Comparison of ENCODE assay signal across 1 cellular context in the genomic region with DNA sequence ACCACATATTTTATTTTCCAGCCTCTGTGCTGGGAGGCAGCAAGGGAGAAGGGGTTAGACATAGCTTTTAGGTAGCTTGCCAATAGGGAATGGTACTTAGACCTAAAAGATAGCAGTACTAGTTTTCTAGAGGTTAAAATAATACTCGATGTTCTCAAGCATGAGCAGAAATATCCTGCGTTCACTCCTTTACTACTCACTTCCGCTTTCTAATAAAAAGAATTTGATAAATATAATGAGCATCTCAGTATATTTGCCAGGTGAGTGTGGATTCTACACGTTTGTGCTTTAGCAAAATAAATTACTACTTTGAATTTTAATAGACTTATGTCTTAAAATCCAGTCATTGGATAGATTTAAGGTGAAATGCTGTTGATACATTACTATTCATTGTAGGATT.
TF ChIP-seq lines count a peak whose summit lies in the region.

No MANE protein-coding gene starts in this region.

TF ChIP-seq in IMR-90, 13 proteins besides CTCF, POLR2A, EP300 and RAD21:
- no peak for TF ChIP-seq SMC3 (IDR thresholded peaks at IDR 0.05; ENCODE audit: low read depth, low read length)
- no peak for TF ChIP-seq RFX5 (IDR thresholded peaks at IDR 0.05; ENCODE audit: low read depth, low read length)
- no peak for TF ChIP-seq BHLHE40 (IDR thresholded peaks at IDR 0.05; ENCODE audit: low read depth, low read length)
- TF ChIP-seq FOS (IDR thresholded peaks at IDR 0.05; ENCODE audit: low read depth, low read length): no peak
- TF ChIP-seq, protein P1, sequence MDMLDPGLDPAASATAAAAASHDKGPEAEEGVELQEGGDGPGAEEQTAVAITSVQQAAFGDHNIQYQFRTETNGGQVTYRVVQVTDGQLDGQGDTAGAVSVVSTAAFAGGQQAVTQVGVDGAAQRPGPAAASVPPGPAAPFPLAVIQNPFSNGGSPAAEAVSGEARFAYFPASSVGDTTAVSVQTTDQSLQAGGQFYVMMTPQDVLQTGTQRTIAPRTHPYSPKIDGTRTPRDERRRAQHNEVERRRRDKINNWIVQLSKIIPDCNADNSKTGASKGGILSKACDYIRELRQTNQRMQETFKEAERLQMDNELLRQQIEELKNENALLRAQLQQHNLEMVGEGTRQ (IDR thresholded peaks at IDR 0.05; ENCODE audit: low read depth, low read length): no peak
- no peak for TF ChIP-seq RCOR1 (IDR thresholded peaks at IDR 0.05; ENCODE audit: insufficient replicate concordance, low read length)
- no peak for TF ChIP-seq MAFK (IDR thresholded peaks at IDR 0.05; ENCODE audit: low read depth, low read length)
